Comparison of ENCODE assay signal across 10 cellular contexts in the genomic region with DNA sequence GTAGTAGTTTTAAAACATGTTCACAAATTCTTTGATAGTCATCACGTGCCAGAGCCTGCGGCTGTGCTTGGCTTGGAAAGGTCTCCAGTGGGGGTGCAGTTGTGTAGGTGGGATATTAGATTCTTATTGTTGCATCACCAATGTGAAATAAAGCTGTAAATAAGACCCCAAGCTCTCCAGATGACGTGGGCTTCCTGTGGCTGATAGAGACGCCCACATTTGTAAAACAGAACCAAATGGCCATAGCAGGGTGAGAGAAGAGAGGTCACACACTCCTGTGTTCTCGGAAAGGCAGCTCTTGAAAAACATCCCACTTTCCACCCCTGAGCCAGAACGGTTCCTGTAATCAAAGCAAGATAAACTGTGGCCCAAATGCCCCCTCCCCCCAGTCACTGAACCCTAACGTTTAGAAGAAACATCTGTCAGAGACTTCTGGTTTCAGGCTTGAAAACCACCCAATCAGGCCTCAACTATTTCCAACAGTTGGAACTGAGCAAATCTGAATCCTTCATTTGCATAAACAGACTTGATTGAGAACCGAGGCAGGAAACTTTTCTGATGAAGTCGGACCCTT.
DNase-seq lines count a peak whose midpoint lies in the region; ATAC-seq and TF ChIP-seq lines count a peak whose summit lies in the region.
"Had no signal": no experiment of that assay in that cellular context is flagged by ENCODE, and none has a peak within 500 bp of the region (broad histone marks: within the 10 kb centered on the region; RNA-seq: fewer than 3 reads in every experiment).

No MANE protein-coding gene starts in this region.

- DNase-seq in fibroblast of mammary gland (ENCODE audit: low read depth), result peak; percentile 32
- no peak for DNase-seq in NCI-H1436 treated with DMSO at 0.1 percent for 48 hours (lab: John Stamatoyannopoulos, UW)

- H3K9me3 ChIP-seq in DOHH2 (ENCODE audit: control insufficient read depth, insufficient read depth, low read length) (peaks cover 7% of the 10 kb centered on the region; the same call in 1 of the 2 replicates), KOPT-K1 (ENCODE audit: insufficient read depth, low read length, poor library complexity, severe bottlenecking) (no peaks in the 10 kb centered on the region)

- H4K20me1 ChIP-seq in DOHH2 (ENCODE audit: control insufficient read depth, insufficient read depth, low read depth, low read length), result no peaks in the 10 kb centered on the region

- no peaks in the 10 kb centered on the region for H3F3A ChIP-seq in DOHH2 (ENCODE audit: control insufficient read depth, insufficient read depth)

- H3K4me2 ChIP-seq in DOHH2 (ENCODE audit: low read length), result peak overlapping the region; percentile 35

- peak overlapping the region; percentile 34; the same call in 1 of the 2 replicates for H3K27ac ChIP-seq in DOHH2 (ENCODE audit: low read depth, low read length)
- peak overlapping the region; percentile 12 for H3K27ac ChIP-seq in KOPT-K1 (ENCODE audit: low read depth, low read length, poor library complexity, severe bottlenecking)

- no peaks in the 10 kb centered on the region; the same call in 1 of the 2 replicates for H3K36me3 ChIP-seq in DOHH2 (ENCODE audit: control insufficient read depth, low read length)
- H3K36me3 ChIP-seq in KOPT-K1 (ENCODE audit: insufficient read depth, low read length), result no peaks in the 10 kb centered on the region

- H3K79me2 ChIP-seq in DOHH2 (ENCODE audit: control insufficient read depth, low read length), result no peaks in the 10 kb centered on the region
- H3K79me2 ChIP-seq: parathyroid adenoma had no signal

- peaks cover 16% of the 10 kb centered on the region for H3K4me1 ChIP-seq in DOHH2 (ENCODE audit: control insufficient read depth, low read length)

- no peaks in the 10 kb centered on the region for H3K27me3 ChIP-seq in DOHH2 (ENCODE audit: control insufficient read depth, low read length)

- TF ChIP-seq CTCF in DOHH2 (IDR thresholded peaks at IDR 0.05; ENCODE audit: low read depth, low read length, poor library complexity, severe bottlenecking), result no peak
- no peak for TF ChIP-seq CTCF in fibroblast of mammary gland (conservative IDR thresholded peaks at IDR 0.05; ENCODE audit: control insufficient read depth, insufficient read depth, low read depth, low read length)

- ATAC-seq in GM19397 (IDR thresholded peaks at IDR 0.05; ENCODE audit: unreplicated experiment) (peak; percentile 59), HG03175 (IDR thresholded peaks at IDR 0.05; ENCODE audit: unreplicated experiment) (no peak), HG03039 (IDR thresholded peaks at IDR 0.05; ENCODE audit: unreplicated experiment) (no peak), HG02571 (IDR thresholded peaks at IDR 0.05; ENCODE audit: unreplicated experiment) (no peak)
- ATAC-seq: Right ventricle myocardium inferior had no signal

- H3K4me3 ChIP-seq in DOHH2 (ENCODE audit: low read length), result peak overlapping the region; percentile 32
- no peak overlapping the region for H3K4me3 ChIP-seq in fibroblast of mammary gland (ENCODE audit: control insufficient read depth, low read depth, low read length)

- no peaks in the 10 kb centered on the region for H3K9me2 ChIP-seq in DOHH2 (replicated peaks; ENCODE audit: control insufficient read depth, low read length)
